ENCODE assay signal across 10 cellular contexts in the genomic region with DNA sequence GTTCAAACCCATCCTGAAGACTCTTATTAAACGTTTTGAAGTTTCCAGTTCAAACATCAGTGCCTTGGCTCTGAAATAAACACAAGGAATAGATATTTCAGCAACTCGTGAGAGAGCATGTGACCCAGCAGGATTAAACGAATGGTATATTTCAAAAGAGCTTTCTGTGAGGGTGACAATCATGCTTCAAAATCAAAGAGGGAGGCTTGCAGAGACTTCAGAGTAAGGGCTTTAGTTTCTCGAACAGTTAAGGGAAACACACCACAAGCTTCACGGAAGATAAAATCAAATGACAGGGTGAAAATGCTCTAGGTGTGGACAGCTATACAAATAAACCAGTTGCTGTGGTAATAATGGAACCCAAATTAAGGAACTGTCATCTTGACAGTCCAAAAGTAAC. TPM values are rescaled to one million over a fixed set of nuclear protein-coding genes. Genes with fewer than 3 reads are reported as not detected.
A peak's percentile ranks its signal among the peaks of the same experiment; 100 is the strongest.
DNase-seq lines count a peak whose midpoint lies in the region; ATAC-seq lines count a peak whose summit lies in the region.
"Had no signal": no experiment of that assay in that cellular context is flagged by ENCODE, and none has a peak within 500 bp of the region (broad histone marks: within the 10 kb centered on the region; RNA-seq: fewer than 3 reads in every experiment).

No MANE protein-coding gene starts in this region.

- H2BK120ac ChIP-seq in trophoblast cell (ENCODE audit: insufficient read depth, low read length, poor library complexity), result no peak overlapping the region

- H3K4me1 ChIP-seq in CD4-positive, alpha-beta memory T cell (ENCODE audit: insufficient read depth, low read length), result peaks cover 72% of the 10 kb centered on the region
- H3K4me1 ChIP-seq in HUES64 (ENCODE audit: insufficient read depth, low read length) (peaks cover 25% of the 10 kb centered on the region), trophoblast cell (ENCODE audit: control insufficient read depth in 1 of 2, insufficient read depth in 2 of 2, low read length in 2 of 2) (peaks cover 10 to 20% of the 10 kb centered on the region in 2 experiments)
- H3K4me1 ChIP-seq in naive thymus-derived CD4-positive, alpha-beta T cell (ENCODE audit: control insufficient read depth in 2 of 2, insufficient read depth in 2 of 2, low read length in 2 of 2), result peaks cover 17 to 48% of the 10 kb centered on the region in 2 donors

- H3K18ac ChIP-seq in trophoblast cell (ENCODE audit: low read length), result no peak overlapping the region

- ATAC-seq in naive thymus-derived CD4-positive, alpha-beta T cell, result no peak
- ATAC-seq in HG02678 (IDR thresholded peaks at IDR 0.05; ENCODE audit: unreplicated experiment) (no peak), HG03135 (IDR thresholded peaks at IDR 0.05; ENCODE audit: unreplicated experiment) (no peak)
- ATAC-seq: heart right ventricle had no signal

- H3K4me3 ChIP-seq in CD4-positive, alpha-beta memory T cell (ENCODE audit: low read length in 2 of 2), result no peak overlapping the region
- H3K4me3 ChIP-seq in HUES64 (ENCODE audit: low read length), result peak overlapping the region; percentile 87; the same call in 1 of the 2 replicates
- H3K4me3 ChIP-seq in naive thymus-derived CD4-positive, alpha-beta T cell (ENCODE audit: low read length), result no peak overlapping the region
- no peak overlapping the region for H3K4me3 ChIP-seq in trophoblast cell (ENCODE audit: low read depth, low read length)

- intact Hi-C loops in CD4-positive, alpha-beta memory T cell (cut with micrococcal nuclease), result loop anchor here (2.0 kb wide), 2 partner anchors 53 to 177 kb away; a partner anchor contains a TSS
- intact Hi-C loops in naive thymus-derived CD4-positive, alpha-beta T cell (cut with micrococcal nuclease), result loop anchor here (5.0 to 10.0 kb wide), 5 partner anchors 110 to 1927 kb away; a partner anchor contains a TSS

- no peak overlapping the region for H2AK5ac ChIP-seq in trophoblast cell (ENCODE audit: low read length)

- H3K36me3 ChIP-seq in CD4-positive, alpha-beta memory T cell (ENCODE audit: insufficient read depth, low read length), result peaks cover 6% of the 10 kb centered on the region
- peaks cover 45% of the 10 kb centered on the region for H3K36me3 ChIP-seq in HUES64 (ENCODE audit: insufficient read depth, low read length)
- H3K36me3 ChIP-seq in naive thymus-derived CD4-positive, alpha-beta T cell (ENCODE audit: control insufficient read depth in 2 of 3, insufficient read depth in 3 of 3, low read length in 3 of 3), result peaks cover 0 to 11% (median 3%) of the 10 kb centered on the region in 3 experiments
- peaks cover 3 to 7% of the 10 kb centered on the region in 2 experiments for H3K36me3 ChIP-seq in trophoblast cell (ENCODE audit: control insufficient read depth in 1 of 2, insufficient read depth in 2 of 2, low read length in 2 of 2)

- H3K23ac ChIP-seq in trophoblast cell (ENCODE audit: low read length), result no peak overlapping the region

- H3K27me3 ChIP-seq in CD4-positive, alpha-beta memory T cell (ENCODE audit: insufficient read depth, low read length), result no peaks in the 10 kb centered on the region
- no peaks in the 10 kb centered on the region for H3K27me3 ChIP-seq in HUES64 (ENCODE audit: insufficient read depth, low read length)
- H3K27me3 ChIP-seq in naive thymus-derived CD4-positive, alpha-beta T cell (ENCODE audit: control insufficient read depth in 2 of 2, insufficient read depth in 2 of 2, low read length in 2 of 2), result no peaks in the 10 kb centered on the region
- H3K27me3 ChIP-seq in trophoblast cell (ENCODE audit: insufficient read depth, low read length), result no peaks in the 10 kb centered on the region
- H3K27me3 ChIP-seq: heart right ventricle had no signal

- peaks cover 12% of the 10 kb centered on the region for H3K79me1 ChIP-seq in trophoblast cell (ENCODE audit: low read length)

- no peak overlapping the region for H3K4ac ChIP-seq in trophoblast cell (ENCODE audit: low read depth, low read length)

- H2AFZ ChIP-seq in trophoblast cell (ENCODE audit: insufficient read depth, low read length, poor library complexity), result no peak overlapping the region

- peak overlapping the region; percentile 75 to 99 (median 98) for H3K27ac Mint-ChIP-seq in CD4-positive, alpha-beta memory T cell
- peak overlapping the region; percentile 71 for H3K27ac Mint-ChIP-seq in activated CD4-positive, alpha-beta memory T cell treated with anti-CD3 and anti-CD28 coated beads, Interleukin-2, amount 10 ng/mL, durations not matched to agents 7 days and 5 days
- H3K27ac Mint-ChIP-seq in naive thymus-derived CD4-positive, alpha-beta T cell, result peak overlapping the region; percentile 93 to 99 (median 98)

- H3K9ac ChIP-seq in HUES64 (ENCODE audit: low read depth, low read length) (no peak overlapping the region), trophoblast cell (ENCODE audit: low read length) (no peak overlapping the region)

- H3K79me2 ChIP-seq in trophoblast cell (ENCODE audit: control insufficient read depth, insufficient read depth, low read length, poor library complexity), result peaks cover 7% of the 10 kb centered on the region

- H2BK12ac ChIP-seq in trophoblast cell (ENCODE audit: low read length), result no peak overlapping the region

- peak overlapping the region; percentile 6 for H3K27ac ChIP-seq in CD4-positive, alpha-beta memory T cell (ENCODE audit: low read depth, low read length)
- H3K27ac ChIP-seq in HUES64 (ENCODE audit: low read depth, low read length) (no peak overlapping the region), trophoblast cell (ENCODE audit: low read depth, low read length) (no peak overlapping the region)
- H3K27ac ChIP-seq in naive thymus-derived CD4-positive, alpha-beta T cell (ENCODE audit: low read depth, low read length), result peak overlapping the region; percentile 95

- no peak overlapping the region for H4K12ac ChIP-seq in trophoblast cell (ENCODE audit: low read depth, low read length)

- no peak overlapping the region for H3K14ac ChIP-seq in trophoblast cell (ENCODE audit: low read length)

- H2BK5ac ChIP-seq in trophoblast cell (ENCODE audit: low read depth, low read length, poor library complexity), result no peak overlapping the region

- 91% methylated on average over 5 of the region's 5 CpGs for WGBS in HUES64
- WGBS in trophoblast cell (ENCODE audit: extremely low coverage, insufficient coverage, insufficient read length), result no CpG with 5 or more reads among the region's 5 CpGs

- peaks cover 56 to 91% (median 77%) of the 10 kb centered on the region in 4 donors for H3K4me1 Mint-ChIP-seq in CD4-positive, alpha-beta memory T cell
- peaks cover 79% of the 10 kb centered on the region for H3K4me1 Mint-ChIP-seq in activated CD4-positive, alpha-beta memory T cell treated with anti-CD3 and anti-CD28 coated beads, Interleukin-2, amount 10 ng/mL, durations not matched to agents 7 days and 5 days
- peaks cover 58 to 89% (median 82%) of the 10 kb centered on the region in 7 donors for H3K4me1 Mint-ChIP-seq in naive thymus-derived CD4-positive, alpha-beta T cell

- H3K4me3 Mint-ChIP-seq in CD4-positive, alpha-beta memory T cell, result peak overlapping the region; percentile 68 to 98 (median 92)
- peak overlapping the region; percentile 93 for H3K4me3 Mint-ChIP-seq in activated CD4-positive, alpha-beta memory T cell treated with anti-CD3 and anti-CD28 coated beads, Interleukin-2, amount 10 ng/mL, durations not matched to agents 7 days and 5 days
- peak overlapping the region; percentile 75 to 97 (median 93) for H3K4me3 Mint-ChIP-seq in naive thymus-derived CD4-positive, alpha-beta T cell

- peaks cover 18 to 48% of the 10 kb centered on the region in 2 donors for H3K36me3 Mint-ChIP-seq in CD4-positive, alpha-beta memory T cell
- peaks cover 37% of the 10 kb centered on the region for H3K36me3 Mint-ChIP-seq in activated CD4-positive, alpha-beta memory T cell treated with anti-CD3 and anti-CD28 coated beads, Interleukin-2, amount 10 ng/mL, durations not matched to agents 7 days and 5 days (ENCODE audit: low read depth)
- H3K36me3 Mint-ChIP-seq in naive thymus-derived CD4-positive, alpha-beta T cell, result peaks cover 6 to 30% (median 11%) of the 10 kb centered on the region in 5 donors

- CTCF ChIA-PET in CD4-positive, alpha-beta memory T cell (lab: Charles Lee; ENCODE audit: partially characterized antibody), result interaction anchor here (4.1 kb wide), 1 partner anchor 21 kb away, joined by 17 read pairs; no protein-coding TSS in a partner anchor
- CTCF ChIA-PET in activated CD4-positive, alpha-beta memory T cell treated with anti-CD3 and anti-CD28 coated beads, Interleukin-2, amount 10 ng/mL, durations not matched to agents 7 days and 5 days (lab: Charles Lee), result interaction anchor here (1.2 to 3.6 kb wide), 8 partner anchors 19 to 197 kb away, joined by 3 to 17 read pairs (median 6); no protein-coding TSS in a partner anchor
- CTCF ChIA-PET in naive thymus-derived CD4-positive, alpha-beta T cell (lab: Charles Lee), result interaction anchor here (0.7 to 1.0 kb wide), 2 partner anchors 8 to 43 kb away, joined by 3 read pairs; no protein-coding TSS in a partner anchor

- POLR2A ChIA-PET in CD4-positive, alpha-beta memory T cell (lab: Charles Lee; ENCODE audit: partially characterized antibody), result interaction anchor here (0.9 to 6.4 kb wide), 7 partner anchors 12 to 190 kb away, joined by 3 to 68 read pairs (median 40); a partner anchor contains a TSS
- POLR2A ChIA-PET in activated CD4-positive, alpha-beta memory T cell treated with anti-CD3 and anti-CD28 coated beads, Interleukin-2, amount 10 ng/mL, durations not matched to agents 7 days and 5 days (lab: Charles Lee), result interaction anchor here (0.7 to 5.7 kb wide), 9 partner anchors 9 to 190 kb away, joined by 3 to 92 read pairs (median 3); a partner anchor contains a TSS
- POLR2A ChIA-PET in naive thymus-derived CD4-positive, alpha-beta T cell (lab: Charles Lee), result interaction anchor here (0.8 to 5.0 kb wide), 10 partner anchors 12 to 192 kb away, joined by 3 to 54 read pairs (median 9); a partner anchor contains a TSS

- DNase-seq in CD4-positive, alpha-beta memory T cell, result no peak
- no peak for DNase-seq in activated CD4-positive, alpha-beta memory T cell treated with anti-CD3 and anti-CD28 coated beads, Interleukin-2, amount 10 ng/mL, durations not matched to agents 7 days and 5 days
- DNase-seq in naive thymus-derived CD4-positive, alpha-beta T cell, result no peak
- DNase-seq in trophoblast cell (no peak), epidermal melanocyte (ENCODE audit: insufficient read length, low spot score) (no peak)
- DNase-seq: central memory CD4-positive, alpha-beta T cell; heart right ventricle had no signal

- H4K8ac ChIP-seq in trophoblast cell (ENCODE audit: low read depth, low read length), result no peak overlapping the region

- H4K91ac ChIP-seq in trophoblast cell (ENCODE audit: low read depth, low read length), result no peak overlapping the region

- peaks cover 0 to 3% (median 0%) of the 10 kb centered on the region in 8 donors for H3K9me3 Mint-ChIP-seq in CD4-positive, alpha-beta memory T cell
- H3K9me3 Mint-ChIP-seq in activated CD4-positive, alpha-beta memory T cell treated with anti-CD3 and anti-CD28 coated beads, Interleukin-2, amount 10 ng/mL, durations not matched to agents 7 days and 5 days, result no peaks in the 10 kb centered on the region
- peaks cover 0 to 7% (median 0%) of the 10 kb centered on the region in 11 donors for H3K9me3 Mint-ChIP-seq in naive thymus-derived CD4-positive, alpha-beta T cell

- H3K9me3 ChIP-seq in CD4-positive, alpha-beta memory T cell (ENCODE audit: control insufficient read depth in 1 of 2, low read length in 2 of 2), result no peaks in the 10 kb centered on the region
- no peaks in the 10 kb centered on the region for H3K9me3 ChIP-seq in HUES64 (ENCODE audit: insufficient read depth, low read depth, low read length)
- no peaks in the 10 kb centered on the region for H3K9me3 ChIP-seq in naive thymus-derived CD4-positive, alpha-beta T cell (ENCODE audit: control insufficient read depth in 2 of 3, low read length in 3 of 3)
- H3K9me3 ChIP-seq in trophoblast cell (ENCODE audit: insufficient read depth, low read depth, low read length), result no peaks in the 10 kb centered on the region
- H3K9me3 ChIP-seq: heart right ventricle had no signal

- H3K27me3 Mint-ChIP-seq in CD4-positive, alpha-beta memory T cell, result no peaks in the 10 kb centered on the region
- H3K27me3 Mint-ChIP-seq in activated CD4-positive, alpha-beta memory T cell treated with anti-CD3 and anti-CD28 coated beads, Interleukin-2, amount 10 ng/mL, durations not matched to agents 7 days and 5 days, result no peaks in the 10 kb centered on the region
- H3K27me3 Mint-ChIP-seq in naive thymus-derived CD4-positive, alpha-beta T cell, result no peaks in the 10 kb centered on the region

- no peak overlapping the region for H3K4me2 ChIP-seq in trophoblast cell (ENCODE audit: low read length)

RNA-seq across cellular contexts. Expression of a gene that starts 1.4 kb away (rescaled TPM):
- total RNA-seq in CD4-positive, alpha-beta memory T cell, result 10 to 100 TPM; 54.0 to 59.7 TPM
- polyA plus RNA-seq in CD4-positive, alpha-beta memory T cell, result 10 to 100 TPM in 1 of 2 donors, 1 to 10 TPM in 1; 7.9 to 19.7 TPM
- 23.6 TPM for polyA plus RNA-seq in HUES64 (2013, experiment 1 of 2)
- polyA plus RNA-seq in HUES64 (2013, experiment 2 of 2), result 24.5 TPM
- total RNA-seq in activated CD4-positive, alpha-beta memory T cell treated with anti-CD3 and anti-CD28 coated beads, Interleukin-2, amount 10 ng/mL, durations not matched to agents 7 days and 5 days, result 10 to 100 TPM; 37.3 to 37.6 TPM
- total RNA-seq in naive thymus-derived CD4-positive, alpha-beta T cell, result 10 to 100 TPM; 45.5 to 64.3 (median 59.1) TPM
- polyA plus RNA-seq in naive thymus-derived CD4-positive, alpha-beta T cell, result 10 to 100 TPM; 21.5 to 23.9 TPM
- polyA plus RNA-seq in trophoblast cell (2013), result 22.6 and 24.1 TPM in 2 replicates

RNA-seq across cellular contexts. Expression of a gene that starts 1.5 kb away (rescaled TPM):
- total RNA-seq in CD4-positive, alpha-beta memory T cell, result 10 to 100 TPM; 19.5 to 20.7 TPM
- polyA plus RNA-seq in CD4-positive, alpha-beta memory T cell, result 10 to 100 TPM; 17.6 to 28.9 TPM
- polyA plus RNA-seq in HUES64 (2013, experiment 1 of 2), result 26.1 TPM
- 19.8 TPM for polyA plus RNA-seq in HUES64 (2013, experiment 2 of 2)
- total RNA-seq in activated CD4-positive, alpha-beta memory T cell treated with anti-CD3 and anti-CD28 coated beads, Interleukin-2, amount 10 ng/mL, durations not matched to agents 7 days and 5 days, result 10 to 100 TPM; 17.5 TPM
- total RNA-seq in naive thymus-derived CD4-positive, alpha-beta T cell, result 10 to 100 TPM; 18.9 to 22.8 (median 20.1) TPM
- polyA plus RNA-seq in naive thymus-derived CD4-positive, alpha-beta T cell, result 10 to 100 TPM; 23.4 to 29.0 TPM
- 15.4 and 15.8 TPM in 2 replicates for polyA plus RNA-seq in trophoblast cell (2013)

RNA-seq across cellular contexts. Expression of a gene that starts 30.1 kb away (rescaled TPM):
- total RNA-seq in CD4-positive, alpha-beta memory T cell, result 10 to 100 TPM; 72.7 to 74.5 TPM
- polyA plus RNA-seq in CD4-positive, alpha-beta memory T cell, result 10 to 100 TPM; 22.2 to 45.4 TPM
- polyA plus RNA-seq in HUES64 (2013, experiment 1 of 2), result 17.7 TPM
- polyA plus RNA-seq in HUES64 (2013, experiment 2 of 2), result 17.1 TPM
- total RNA-seq in activated CD4-positive, alpha-beta memory T cell treated with anti-CD3 and anti-CD28 coated beads, Interleukin-2, amount 10 ng/mL, durations not matched to agents 7 days and 5 days, result 10 to 100 TPM; 50.8 to 55.5 TPM
- 100 to 1,000 TPM in 1 of 5 experiments, 10 to 100 TPM in 4; 63.6 to 107 (median 72.9) TPM for total RNA-seq in naive thymus-derived CD4-positive, alpha-beta T cell
- polyA plus RNA-seq in naive thymus-derived CD4-positive, alpha-beta T cell, result 10 to 100 TPM; 25.8 to 45.8 TPM
- polyA plus RNA-seq in trophoblast cell (2013), result 27.7 and 27.8 TPM in 2 replicates

RNA-seq across cellular contexts. Expression of a gene that starts 53.1 kb away (rescaled TPM):
- total RNA-seq in CD4-positive, alpha-beta memory T cell, result 1 to 10 TPM; 4.0 to 4.1 TPM
- 1 to 10 TPM; 2.8 to 4.1 TPM for polyA plus RNA-seq in CD4-positive, alpha-beta memory T cell
- polyA plus RNA-seq in HUES64 (2013, experiment 1 of 2), result 6.9 TPM
- 9.3 TPM for polyA plus RNA-seq in HUES64 (2013, experiment 2 of 2)
- total RNA-seq in activated CD4-positive, alpha-beta memory T cell treated with anti-CD3 and anti-CD28 coated beads, Interleukin-2, amount 10 ng/mL, durations not matched to agents 7 days and 5 days, result 10 to 100 TPM; 11.8 to 12.7 TPM
- total RNA-seq in naive thymus-derived CD4-positive, alpha-beta T cell, result 10 to 100 TPM in 1 of 5 experiments, 1 to 10 TPM in 4; 1.8 to 18.1 (median 2.7) TPM
- 1 to 10 TPM; 1.5 to 3.2 TPM for polyA plus RNA-seq in naive thymus-derived CD4-positive, alpha-beta T cell
- 9.5 and 9.9 TPM in 2 replicates for polyA plus RNA-seq in trophoblast cell (2013)

Comparison
In these comparisons a context has a peak if more than half of its experiments do, and no peak if none do; other contexts are left out.
1. H3K27ac ChIP-seq: peak in CD4-positive, alpha-beta memory T cell (single experiment) and naive thymus-derived CD4-positive, alpha-beta T cell (single experiment); none in HUES64 (single experiment) and trophoblast cell (single experiment).
2. Peak in every context shown above with its lines, with median percentiles within 50 percentile points of each other: H3K27ac Mint-ChIP-seq and H3K4me3 Mint-ChIP-seq.